8 cellular contexts compared by ENCODE assay signal in the genomic region with DNA sequence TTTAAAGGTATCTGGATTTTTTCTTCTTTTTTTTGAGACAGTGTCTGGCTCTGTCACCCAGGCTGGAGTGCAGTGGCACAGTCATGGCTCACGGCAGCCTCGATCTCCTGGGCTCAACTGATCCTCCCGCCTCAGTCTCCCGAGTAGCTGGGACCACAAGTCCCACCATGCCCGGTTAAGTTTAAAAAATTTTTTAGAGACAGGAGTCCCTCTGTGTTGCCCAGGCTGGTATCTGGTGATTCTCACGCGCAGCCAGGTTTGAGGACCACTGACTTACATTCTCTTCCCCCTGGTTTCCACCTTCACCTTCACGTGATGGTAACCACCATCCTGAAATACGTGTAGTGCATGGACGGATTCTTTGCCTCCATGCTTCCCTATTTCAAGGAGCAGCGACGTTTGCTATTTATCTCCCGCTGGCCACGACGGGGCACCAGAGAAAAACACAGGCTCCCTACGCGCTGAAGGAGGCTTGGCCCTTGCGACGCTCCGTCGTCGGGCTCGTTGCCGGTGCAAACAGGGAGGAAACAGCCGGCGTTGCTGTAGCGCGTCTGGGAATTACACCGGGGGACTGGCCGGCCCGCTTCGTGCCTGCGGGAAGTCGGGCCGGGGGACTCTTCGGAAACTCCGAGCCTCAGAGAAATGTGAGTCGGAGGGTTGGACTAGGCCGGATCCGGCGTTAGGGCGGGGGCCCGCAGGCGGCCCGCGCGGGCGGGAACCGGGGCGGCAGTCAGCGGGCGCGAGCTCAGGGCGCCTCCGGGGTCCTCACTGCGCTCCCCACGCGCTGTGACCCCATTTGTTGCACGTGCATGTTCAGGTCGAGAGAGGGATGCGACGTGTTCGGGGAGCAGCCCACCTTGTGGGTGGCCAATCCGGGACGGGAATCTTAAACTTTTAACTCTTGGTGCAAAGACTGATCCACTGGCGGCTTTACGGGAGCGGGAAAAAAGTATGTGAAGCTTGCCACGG. TPM values are rescaled to one million over a fixed set of nuclear protein-coding genes. Genes with fewer than 3 reads are reported as not detected.
DNase-seq lines count a peak whose midpoint lies in the region; ATAC-seq and TF ChIP-seq lines count a peak whose summit lies in the region.

A gene with protein sequence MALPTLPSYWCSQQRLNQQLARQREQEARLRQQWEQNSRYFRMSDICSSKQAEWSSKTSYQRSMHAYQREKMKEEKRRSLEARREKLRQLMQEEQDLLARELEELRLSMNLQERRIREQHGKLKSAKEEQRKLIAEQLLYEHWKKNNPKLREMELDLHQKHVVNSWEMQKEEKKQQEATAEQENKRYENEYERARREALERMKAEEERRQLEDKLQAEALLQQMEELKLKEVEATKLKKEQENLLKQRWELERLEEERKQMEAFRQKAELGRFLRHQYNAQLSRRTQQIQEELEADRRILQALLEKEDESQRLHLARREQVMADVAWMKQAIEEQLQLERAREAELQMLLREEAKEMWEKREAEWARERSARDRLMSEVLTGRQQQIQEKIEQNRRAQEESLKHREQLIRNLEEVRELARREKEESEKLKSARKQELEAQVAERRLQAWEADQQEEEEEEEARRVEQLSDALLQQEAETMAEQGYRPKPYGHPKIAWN (plus strand): TSS at position 492 of the 969 bp plus-strand sequence. CDS start 2,753 bp downstream, outside the sequence.

- intact Hi-C loops in HCT116 (cut with micrococcal nuclease), result no loop called here
- intact Hi-C loops in head of caudate nucleus (cut with DNase I), result no loop called here
- intact Hi-C loops in thyroid gland (cut with DNase I), result no loop called here

- H3K4me2 ChIP-seq in HCT116 (ENCODE audit: low read length), result peak within 1 kb of the TSS; percentile 90

- no peaks in the 10 kb centered on the region for H4K20me1 ChIP-seq in HCT116 (ENCODE audit: insufficient read depth)

- peak within 1 kb of the TSS; percentile 76 to 79 for H3K4me3 ChIP-seq in HCT116 (replicated peaks in 1 of 2; ENCODE audit: low read depth in 1 of 2, low read length in 2 of 2)
- peak within 1 kb of the TSS; percentile 56 to 95 (median 77) for H3K4me3 ChIP-seq in thyroid gland (replicated peaks in 1 of 3)

- H3K9me3 ChIP-seq in HCT116 (ENCODE audit: control insufficient read depth in 1 of 2, insufficient read depth in 1 of 2, low read depth in 1 of 2, low read length in 2 of 2) (no peaks in the 10 kb centered on the region), thyroid gland (no peaks in the 10 kb centered on the region)

- peak within 1 kb of the TSS; percentile 96 for H3K4me3 Mint-ChIP-seq in activated naive CD8-positive, alpha-beta T cell
- H3K4me3 Mint-ChIP-seq in osteocyte (ENCODE audit: unreplicated experiment), result peak within 1 kb of the TSS; percentile 97

- peak within 1 kb of the TSS; percentile 99 for H3K27ac Mint-ChIP-seq in activated naive CD8-positive, alpha-beta T cell
- peak within 1 kb of the TSS; percentile 96 for H3K27ac Mint-ChIP-seq in osteocyte (ENCODE audit: unreplicated experiment)

- CTCF ChIA-PET in HCT116 (lab: Charles Lee), result interaction anchor here (0.8 to 1.7 kb wide), 3 partner anchors 11 to 55 kb away, joined by 3 to 10 read pairs (median 3); no protein-coding TSS in a partner anchor

- H3K9me2 ChIP-seq in HCT116 (ENCODE audit: insufficient read depth), result no peaks in the 10 kb centered on the region

- TF ChIP-seq POLR2A in HCT116 (IDR thresholded peaks at IDR 0.05; ENCODE audit: borderline replicate concordance, extremely low read depth, insufficient read depth, insufficient read length) (no peak), thyroid gland (IDR thresholded peaks at IDR 0.05) (peak in 1 of 2 donors; percentile 58)

- H3K9me3 Mint-ChIP-seq in activated naive CD8-positive, alpha-beta T cell (ENCODE audit: low read depth), result no peaks in the 10 kb centered on the region
- H3K9me3 Mint-ChIP-seq in osteocyte (ENCODE audit: unreplicated experiment), result no peaks in the 10 kb centered on the region

- RAD21 ChIA-PET in HCT116 (lab: Charles Lee; ENCODE audit: low non-redundant PET in 1 of 2, low total read pairs in 2 of 2, uncharacterized antibody in 2 of 2, unreplicated experiment in 2 of 2), result no interaction called here

- H3K27me3 Mint-ChIP-seq in activated naive CD8-positive, alpha-beta T cell, result no peaks in the 10 kb centered on the region
- no peaks in the 10 kb centered on the region for H3K27me3 Mint-ChIP-seq in osteocyte (ENCODE audit: unreplicated experiment)

- H3K79me2 ChIP-seq in HCT116 (ENCODE audit: insufficient read depth, low read length), result peaks cover 18% of the 10 kb centered on the region; the same call in 1 of the 2 replicates

- peak within 1 kb of the TSS; percentile 65 for H3K27ac ChIP-seq in HCT116 (ENCODE audit: low read depth, low read length)
- H3K27ac ChIP-seq in thyroid gland, result peak within 1 kb of the TSS in 2 of 3 donors; percentile 70 to 79

- TF ChIP-seq CTCF in HCT116 (IDR thresholded peaks at IDR 0.05 in 2 of 3, conservative IDR thresholded peaks at IDR 0.05 in 1 of 3; ENCODE audit: borderline replicate concordance in 1 of 3, insufficient read depth in 1 of 3, low read depth in 2 of 3, low read length in 2 of 3), result peak; percentile 11 to 40 (median 18); a peak in 3 of 6 replicates
- peak; percentile 33 for TF ChIP-seq CTCF in osteocyte (IDR thresholded peaks at IDR 0.05)
- peak in 4 of 6 experiments; percentile 17 to 55 (median 34) for TF ChIP-seq CTCF in thyroid gland (IDR thresholded peaks at IDR 0.05)

- ATAC-seq in HCT116, result peak; percentile 81

- H3K9ac ChIP-seq in HCT116 (ENCODE audit: low read length), result peak within 1 kb of the TSS; percentile 80

- H3K27me3 ChIP-seq in HCT116 (ENCODE audit: insufficient read depth, low read length), result no peaks in the 10 kb centered on the region
- H3K27me3 ChIP-seq in thyroid gland, result no peaks in the 10 kb centered on the region

- H2AFZ ChIP-seq in HCT116 (ENCODE audit: low read depth, low read length, poor library complexity, severe bottlenecking), result peak within 1 kb of the TSS; percentile 28

- H3K4me1 ChIP-seq in HCT116 (ENCODE audit: control insufficient read depth in 1 of 2, insufficient read depth in 2 of 2, low read length in 2 of 2) (peaks cover 6 to 25% of the 10 kb centered on the region in 2 experiments; a peak in 3 of 4 replicates), thyroid gland (peaks cover 9 to 20% of the 10 kb centered on the region in 2 donors)

- POLR2A ChIA-PET in HCT116 (lab: Charles Lee), result no interaction called here

- no TSS peak for BruUV-seq in HCT116 (replicated peaks; lab: Mats Ljungman, UMichigan)

- H3K36me3 Mint-ChIP-seq in activated naive CD8-positive, alpha-beta T cell, result peaks cover 7% of the 10 kb centered on the region
- peaks cover 12% of the 10 kb centered on the region for H3K36me3 Mint-ChIP-seq in osteocyte (ENCODE audit: unreplicated experiment)

- peak; percentile 37; the same call in 1 of the 2 replicates for TF ChIP-seq RAD21 in HCT116 (IDR thresholded peaks at IDR 0.05; ENCODE audit: low read depth)

- H3K36me3 ChIP-seq in HCT116 (ENCODE audit: control insufficient read depth in 1 of 2, insufficient read depth in 2 of 2, low read length in 2 of 2) (peaks cover 12 to 22% of the 10 kb centered on the region in 2 experiments; a peak in 3 of 4 replicates), thyroid gland (peaks cover 14 to 19% of the 10 kb centered on the region in 2 donors)

- DNase-seq in ELF-1 (ENCODE audit: low read depth, low spot score), result peak; percentile 87
- peak; percentile 74 for DNase-seq in HCT116 (ENCODE audit: low read depth, low spot score)
- DNase-seq in NCI-H1048 (lab: John Stamatoyannopoulos, UW), result peak; percentile 30
- DNase-seq in SKM-1 treated with dmso at 0.1 percent for 144 hours (lab: John Stamatoyannopoulos, UW; ENCODE audit: unreplicated experiment), result peak; percentile 66
- DNase-seq in head of caudate nucleus, result peak; percentile 82 to 95 (median 90)
- peak; percentile 92 for DNase-seq in osteocyte (ENCODE audit: extremely low spot score, unreplicated experiment)
- DNase-seq in thyroid gland, result peak; percentile 84 to 89

- 2 to 4% methylated on average over 41 to 54 of the region's 69 CpGs for WGBS in thyroid gland, 2 donors

- H3K4me1 Mint-ChIP-seq in activated naive CD8-positive, alpha-beta T cell (ENCODE audit: low read depth), result peaks cover 21% of the 10 kb centered on the region
- H3K4me1 Mint-ChIP-seq in osteocyte (ENCODE audit: unreplicated experiment), result peaks cover 21% of the 10 kb centered on the region

TF ChIP-seq in HCT116, 20 proteins besides CTCF, POLR2A, EP300 and RAD21 (continues in another document):
- TF ChIP-seq EGR1 (IDR thresholded peaks at IDR 0.05; ENCODE audit: low read depth) (no peak), ZNF274 (IDR thresholded peaks at IDR 0.05; ENCODE audit: low read depth, low read length) (no peak), CEBPB (IDR thresholded peaks at IDR 0.05; ENCODE audit: low read depth) (no peak), ELF1 (IDR thresholded peaks at IDR 0.05; ENCODE audit: borderline replicate concordance, low read depth) (no peak; the same call in 1 of the 2 replicates), SIN3A (IDR thresholded peaks at IDR 0.05; ENCODE audit: low read depth) (peak; percentile 89), YY1 (IDR thresholded peaks at IDR 0.05; ENCODE audit: extremely low read depth, insufficient replicate concordance, low read depth, low read length) (peak; percentile 86), EZH2phosphoT487 (IDR thresholded peaks at IDR 0.05; ENCODE audit: borderline replicate concordance) (no peak), FOSL1 (IDR thresholded peaks at IDR 0.05; ENCODE audit: low read depth) (no peak)
- TF ChIP-seq, protein P1, sequence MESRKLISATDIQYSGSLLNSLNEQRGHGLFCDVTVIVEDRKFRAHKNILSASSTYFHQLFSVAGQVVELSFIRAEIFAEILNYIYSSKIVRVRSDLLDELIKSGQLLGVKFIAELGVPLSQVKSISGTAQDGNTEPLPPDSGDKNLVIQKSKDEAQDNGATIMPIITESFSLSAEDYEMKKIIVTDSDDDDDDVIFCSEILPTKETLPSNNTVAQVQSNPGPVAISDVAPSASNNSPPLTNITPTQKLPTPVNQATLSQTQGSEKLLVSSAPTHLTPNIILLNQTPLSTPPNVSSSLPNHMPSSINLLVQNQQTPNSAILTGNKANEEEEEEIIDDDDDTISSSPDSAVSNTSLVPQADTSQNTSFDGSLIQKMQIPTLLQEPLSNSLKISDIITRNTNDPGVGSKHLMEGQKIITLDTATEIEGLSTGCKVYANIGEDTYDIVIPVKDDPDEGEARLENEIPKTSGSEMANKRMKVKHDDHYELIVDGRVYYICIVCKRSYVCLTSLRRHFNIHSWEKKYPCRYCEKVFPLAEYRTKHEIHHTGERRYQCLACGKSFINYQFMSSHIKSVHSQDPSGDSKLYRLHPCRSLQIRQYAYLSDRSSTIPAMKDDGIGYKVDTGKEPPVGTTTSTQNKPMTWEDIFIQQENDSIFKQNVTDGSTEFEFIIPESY (IDR thresholded peaks at IDR 0.05; ENCODE audit: extremely low read depth, insufficient replicate concordance, low read length), result peak; percentile 83
- TF ChIP-seq, protein P2, sequence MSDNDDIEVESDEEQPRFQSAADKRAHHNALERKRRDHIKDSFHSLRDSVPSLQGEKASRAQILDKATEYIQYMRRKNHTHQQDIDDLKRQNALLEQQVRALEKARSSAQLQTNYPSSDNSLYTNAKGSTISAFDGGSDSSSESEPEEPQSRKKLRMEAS (IDR thresholded peaks at IDR 0.05), result peak; percentile 89

RNA-seq across cellular contexts. Expression of the gene that starts here (rescaled TPM):
- total RNA-seq in HCT116 (2021; ENCODE audit: unreplicated experiment) (17.3 TPM), osteocyte (14.4 and 15.7 TPM in 2 replicates), thyroid gland (10 to 100 TPM; 16.4 to 25.8 (median 24.3) TPM)
- 10.2 and 12.3 TPM in 2 replicates for polyA plus RNA-seq in HCT116 (2012)

Comparison
In these comparisons a context has a peak if more than half of its experiments do, and no peak if none do; other contexts are left out.
1. Peak in every context shown above with its lines: DNase-seq, ATAC-seq, H3K4me3 ChIP-seq and H3K27ac ChIP-seq.
2. DNase-seq: peak in every context shown above with its lines; median percentile 92 in osteocyte; 90 in head of caudate nucleus; 87 in ELF-1; 86 in thyroid gland; 74 in HCT116; 66 in SKM-1 treated with dmso at 0.1 percent for 144 hours; 30 in NCI-H1048.